ENCODE assay signal across 23 cellular contexts in the genomic region with DNA sequence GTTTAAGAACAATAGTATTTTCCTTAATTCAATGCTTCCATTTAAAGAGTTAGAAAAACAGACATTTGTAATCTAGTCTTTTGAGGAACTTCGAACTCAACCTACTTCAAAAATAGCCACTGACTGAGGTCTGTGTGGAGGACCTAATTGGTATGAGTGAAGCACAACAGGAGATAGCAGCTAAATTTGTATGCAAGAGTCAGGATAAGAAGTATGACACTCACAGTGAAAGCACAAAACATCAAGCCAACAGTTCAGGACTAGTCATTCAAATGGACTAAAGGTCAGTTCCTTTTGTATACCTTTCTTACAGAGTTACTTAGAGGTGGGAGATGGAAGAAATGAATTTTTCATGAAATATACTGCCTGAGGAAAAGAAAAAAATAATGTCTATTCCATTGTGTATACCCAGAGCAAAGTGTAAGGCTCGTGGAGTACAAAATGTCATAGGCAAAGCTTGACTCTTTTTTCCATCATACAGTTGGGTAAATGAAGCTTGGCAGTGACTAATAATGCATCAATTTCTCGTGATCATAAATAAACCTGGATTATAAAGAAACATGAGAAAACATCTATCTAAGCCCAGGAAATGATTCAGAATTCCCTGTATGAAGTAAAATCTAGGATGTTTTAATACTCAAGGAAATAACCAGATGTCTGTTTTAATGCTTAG.
A peak's percentile ranks its signal among the peaks of the same experiment; 100 is the strongest.
DNase-seq lines count a peak whose midpoint lies in the region; TF ChIP-seq lines count a peak whose summit lies in the region.
"Had no signal": no experiment of that assay in that cellular context is flagged by ENCODE, and none has a peak within 500 bp of the region (broad histone marks: within the 10 kb centered on the region; RNA-seq: fewer than 3 reads in every experiment).

No MANE protein-coding gene starts in this region.

- H3K27ac ChIP-seq in OCI-LY3 (ENCODE audit: low read length) (no peak overlapping the region), hepatocyte (no peak overlapping the region)
- H3K27ac ChIP-seq: gastroesophageal sphincter, HL-60, uterus had no signal

- H4K20me1 ChIP-seq in OCI-LY3 (ENCODE audit: insufficient read depth, low read length) (no peaks in the 10 kb centered on the region), hepatocyte (ENCODE audit: insufficient read depth, poor library complexity, severe bottlenecking) (no peaks in the 10 kb centered on the region)

- no peak for TF ChIP-seq CTCF in OCI-LY3 (IDR thresholded peaks at IDR 0.05; ENCODE audit: low read depth, low read length)
- TF ChIP-seq CTCF in hepatocyte (IDR thresholded peaks at IDR 0.05; ENCODE audit: poor library complexity): no peak

- H3K4me2 ChIP-seq in OCI-LY3 (ENCODE audit: low read length): no peak overlapping the region
- no peak overlapping the region for H3K4me2 ChIP-seq in hepatocyte

- H3K79me2 ChIP-seq in OCI-LY3 (ENCODE audit: low read length) (no peaks in the 10 kb centered on the region), hepatocyte (no peaks in the 10 kb centered on the region)

- 74% methylated on average over 3 of the region's 3 CpGs for WGBS in hepatocyte (ENCODE audit: low lambda C conversion rate, missing lambda C conversion rate)

- H3K36me3 ChIP-seq in OCI-LY3 (replicated peaks; ENCODE audit: low read depth, low read length): no peaks in the 10 kb centered on the region
- H3K36me3 ChIP-seq in neuron (ENCODE audit: insufficient read depth, low read length): no peaks in the 10 kb centered on the region
- no peaks in the 10 kb centered on the region for H3K36me3 ChIP-seq in hepatocyte (replicated peaks; ENCODE audit: insufficient read depth, low read depth)
- H3K36me3 ChIP-seq: gastroesophageal sphincter, uterus had no signal

- DNase-seq in HS-5 (ENCODE audit: low read depth) (peak; percentile 61), dermis blood vessel endothelial cell (peak; percentile 7), head of caudate nucleus (no peak), posterior vena cava (ENCODE audit: low spot score) (no peak), hepatocyte (ENCODE audit: low spot score) (no peak)
- no peak for DNase-seq in NK-92 treated with Interleukin-12 subunit alpha and Interleukin-12 subunit beta, amount 100 ng/mL, for 24 hours (lab: John Stamatoyannopoulos, UW)
- DNase-seq: activated CD4-positive, CD25-positive, alpha-beta regulatory T cell; activated CD8-positive, alpha-beta T cell treated with anti-CD3 and anti-CD28 coated beads, Interleukin-2, amount 10 ng/mL, durations not matched to agents 7 days and 5 days; activated naive CD8-positive, alpha-beta T cell treated with anti-CD3 and anti-CD28 coated beads for 36 hours; activated T-cell treated with anti-CD3 and anti-CD28 coated beads, Interleukin-2, amount 50 U/mL, for 72 hours; Caco-2; KBM-7; NCI-H1105 treated with DMSO at 0.1 percent for 48 hours; NCI-H748 treated with DMSO at 0.1 percent for 48 hours; SHP77 treated with DMSO at 0.1 percent for 48 hours; small intestine; stimulated activated CD4-positive, alpha-beta T cell treated with anti-CD3 and anti-CD28 coated beads, Interleukin-4, amount 100 ng/mL, for 24 hours; T-helper 2 cell; uterus had no signal

- 0 out of 2 replicates have a peak overlapping the region, but pooled peaks have one; percentile 38 for H2AFZ ChIP-seq in OCI-LY3 (ENCODE audit: low read depth, low read length)
- H2AFZ ChIP-seq in neuron (ENCODE audit: low read depth, low read length): peak overlapping the region; percentile 61
- H2AFZ ChIP-seq in hepatocyte: no peak overlapping the region

- intact Hi-C loops in head of caudate nucleus (cut with DNase I): no loop called here
- intact Hi-C loops in posterior vena cava (cut with DNase I): no loop called here

- no peaks in the 10 kb centered on the region for H3K9me2 ChIP-seq in hepatocyte (replicated peaks; ENCODE audit: insufficient read depth)

- H3K9ac ChIP-seq in OCI-LY3 (ENCODE audit: low read length): no peak overlapping the region

- H3K9me3 ChIP-seq in OCI-LY3 (ENCODE audit: insufficient read depth, low read length) (no peaks in the 10 kb centered on the region), neuron (ENCODE audit: low read length) (no peaks in the 10 kb centered on the region), hepatocyte (ENCODE audit: low read depth) (no peaks in the 10 kb centered on the region)
- H3K9me3 ChIP-seq: Caco-2, gastroesophageal sphincter, uterus had no signal

- H3K4me1 ChIP-seq in OCI-LY3 (ENCODE audit: low read length): no peaks in the 10 kb centered on the region
- H3K4me1 ChIP-seq in neuron (ENCODE audit: insufficient read depth, low read length): peaks cover 16% of the 10 kb centered on the region
- H3K4me1 ChIP-seq in hepatocyte (ENCODE audit: insufficient read depth): no peaks in the 10 kb centered on the region
- H3K4me1 ChIP-seq: Caco-2, gastroesophageal sphincter, uterus had no signal

- H3K27me3 ChIP-seq in OCI-LY3 (ENCODE audit: low read depth, low read length) (no peaks in the 10 kb centered on the region), neuron (ENCODE audit: insufficient read depth, low read length) (no peaks in the 10 kb centered on the region), hepatocyte (no peaks in the 10 kb centered on the region)
- H3K27me3 ChIP-seq: gastroesophageal sphincter, uterus had no signal

- H3K4me3 ChIP-seq in OCI-LY3 (ENCODE audit: low read length) (no peak overlapping the region), neuron (ENCODE audit: low read length) (peak overlapping the region; percentile 24), hepatocyte (no peak overlapping the region)
- H3K4me3 ChIP-seq: gastroesophageal sphincter, uterus had no signal

Comparison
In these comparisons a context has a peak if more than half of its experiments do, and no peak if none do; other contexts are left out.
1. DNase-seq: peak in HS-5 (single experiment) and dermis blood vessel endothelial cell (single experiment); none in head of caudate nucleus (0 of 42), NK-92 treated with Interleukin-12 subunit alpha and Interleukin-12 subunit beta, amount 100 ng/mL, for 24 hours (single experiment), posterior vena cava (single experiment) and hepatocyte (single experiment).